ENCODE assay signal across 18 cellular contexts in the genomic region with DNA sequence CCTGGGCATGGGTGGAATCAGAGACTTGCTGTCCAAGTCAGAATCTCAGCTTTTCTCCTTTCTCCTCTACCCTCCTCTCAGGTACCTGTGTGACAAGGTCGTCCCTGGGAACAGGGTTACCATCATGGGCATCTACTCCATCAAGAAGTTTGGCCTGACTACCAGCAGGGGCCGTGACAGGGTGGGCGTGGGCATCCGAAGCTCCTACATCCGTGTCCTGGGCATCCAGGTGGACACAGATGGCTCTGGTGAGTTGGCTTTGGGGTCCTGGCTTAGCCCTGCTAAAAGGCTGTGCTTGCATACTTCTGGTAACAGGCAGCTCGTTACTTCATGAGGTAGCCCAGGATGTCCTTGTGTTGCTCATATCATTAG. TPM values are rescaled to one million over a fixed set of nuclear protein-coding genes. Genes with fewer than 3 reads are reported as not detected.
A peak's percentile ranks its signal among the peaks of the same experiment; 100 is the strongest.
DNase-seq lines count a peak whose midpoint lies in the region; ATAC-seq and TF ChIP-seq lines count a peak whose summit lies in the region.
"Had no signal": no experiment of that assay in that cellular context is flagged by ENCODE, and none has a peak within 500 bp of the region (broad histone marks: within the 10 kb centered on the region; RNA-seq: fewer than 3 reads in every experiment).

No MANE protein-coding gene starts in this region.

- peak; percentile 5 for ATAC-seq in GM21529 (IDR thresholded peaks at IDR 0.05; ENCODE audit: unreplicated experiment)
- ATAC-seq in activated CD8-positive, alpha-beta T cell treated with anti-CD3 and anti-CD28 coated beads, Interleukin-2, amount 10 ng/mL, durations not matched to agents 7 days and 5 days: no peak

- H3K4me3 Mint-ChIP-seq in activated CD8-positive, alpha-beta T cell treated with anti-CD3 and anti-CD28 coated beads, Interleukin-2, amount 10 ng/mL, durations not matched to agents 7 days and 5 days: no peak overlapping the region
- H3K4me3 Mint-ChIP-seq: activated naive CD8-positive, alpha-beta T cell treated with anti-CD3 and anti-CD28 coated beads, Interleukin-2, amount 10 ng/mL, durations not matched to agents 7 days and 5 days; activated T-cell treated with anti-CD3 and anti-CD28 coated beads, Interleukin-2, amount 50 U/mL, for 24 hours; endodermal cell; neural progenitor cell had no signal

- peak overlapping the region; percentile 12 for H3K4me3 ChIP-seq in GM06990 (replicated peaks; ENCODE audit: low read depth, low read length)
- H3K4me3 ChIP-seq in skeletal muscle tissue (ENCODE audit: low read length in 3 of 3): no peak overlapping the region
- H3K4me3 ChIP-seq in prostate gland: no peak overlapping the region
- H3K4me3 ChIP-seq: neural progenitor cell had no signal

- H3K9ac ChIP-seq in skeletal muscle tissue (ENCODE audit: low read depth in 1 of 3, low read length in 3 of 3): no peak overlapping the region
- H3K9ac ChIP-seq: neural progenitor cell had no signal

- peaks cover 35% of the 10 kb centered on the region for H3K4me1 Mint-ChIP-seq in activated CD8-positive, alpha-beta T cell treated with anti-CD3 and anti-CD28 coated beads, Interleukin-2, amount 10 ng/mL, durations not matched to agents 7 days and 5 days (ENCODE audit: low read depth)
- H3K4me1 Mint-ChIP-seq: endodermal cell, neural progenitor cell had no signal

- DNase-seq in GM06990 (ENCODE audit: extremely low read depth, insufficient read length): no peak
- DNase-seq in activated CD8-positive, alpha-beta T cell treated with anti-CD3 and anti-CD28 coated beads, Interleukin-2, amount 10 ng/mL, durations not matched to agents 7 days and 5 days: no peak
- DNase-seq in AML-193 (lab: John Stamatoyannopoulos, UW): no peak
- no peak for DNase-seq in stimulated activated naive CD4-positive, alpha-beta T cell (lab: John Stamatoyannopoulos, UW)
- DNase-seq in A172 (ENCODE audit: low spot score): no peak
- DNase-seq in prostate gland (ENCODE audit: low spot score): no peak
- DNase-seq: activated CD4-positive, alpha-beta T cell treated with anti-CD3 and anti-CD28 coated beads for 4 hours; activated naive CD8-positive, alpha-beta T cell treated with anti-CD3 and anti-CD28 coated beads, Interleukin-2, amount 10 ng/mL, durations not matched to agents 7 days and 5 days; activated T-cell treated with anti-CD3 and anti-CD28 coated beads, Interleukin-2, amount 50 U/mL, for 24 hours; BE2C; endodermal cell; MM.1S; NCI-H2081 treated with DMSO at 0.1 percent for 48 hours; NCI-H748 treated with DMSO at 0.1 percent for 48 hours; stimulated activated CD4-positive, alpha-beta T cell treated with anti-CD3 and anti-CD28 coated beads, Interleukin-4, amount 100 ng/mL, for 1 hour had no signal

- H3K9me3 Mint-ChIP-seq in activated CD8-positive, alpha-beta T cell treated with anti-CD3 and anti-CD28 coated beads, Interleukin-2, amount 10 ng/mL, durations not matched to agents 7 days and 5 days (ENCODE audit: insufficient read depth): no peaks in the 10 kb centered on the region
- H3K9me3 Mint-ChIP-seq: activated naive CD8-positive, alpha-beta T cell treated with anti-CD3 and anti-CD28 coated beads, Interleukin-2, amount 10 ng/mL, durations not matched to agents 7 days and 5 days; activated T-cell treated with anti-CD3 and anti-CD28 coated beads, Interleukin-2, amount 50 U/mL, for 24 hours; endodermal cell; neural progenitor cell had no signal

- H3K36me3 Mint-ChIP-seq in activated CD8-positive, alpha-beta T cell treated with anti-CD3 and anti-CD28 coated beads, Interleukin-2, amount 10 ng/mL, durations not matched to agents 7 days and 5 days (ENCODE audit: low read depth): peaks cover 78% of the 10 kb centered on the region

- intact Hi-C loops in prostate gland (cut with DNase I): no loop called here

- 87% methylated on average over 6 of the region's 6 CpGs for WGBS in prostate gland

- H3K27me3 ChIP-seq in GM06990 (replicated peaks; ENCODE audit: control insufficient read depth, insufficient read depth, low read length) (no peaks in the 10 kb centered on the region), skeletal muscle tissue (ENCODE audit: control insufficient read depth in 3 of 3, insufficient read depth in 3 of 3, low read length in 3 of 3) (no peaks in the 10 kb centered on the region), prostate gland (replicated peaks; ENCODE audit: insufficient read depth) (no peaks in the 10 kb centered on the region)
- H3K27me3 ChIP-seq: BE2C, neural progenitor cell had no signal

- H3K27ac ChIP-seq in skeletal muscle tissue (ENCODE audit: low read depth, low read length): peak overlapping the region; percentile 33
- H3K27ac ChIP-seq in prostate gland: no peak overlapping the region
- H3K27ac ChIP-seq: neural progenitor cell had no signal

- TF ChIP-seq POLR2A in prostate gland (IDR thresholded peaks at IDR 0.05): no peak

- peaks cover 47% of the 10 kb centered on the region for H3K36me3 ChIP-seq in GM06990 (ENCODE audit: control insufficient read depth, insufficient read depth, low read length)
- H3K36me3 ChIP-seq in skeletal muscle tissue (ENCODE audit: control insufficient read depth in 3 of 3, insufficient read depth in 3 of 3, low read length in 3 of 3): peaks cover 69 to 75% (median 74%) of the 10 kb centered on the region in 3 donors
- peaks cover 6 to 21% of the 10 kb centered on the region in 2 donors for H3K36me3 ChIP-seq in prostate gland
- H3K36me3 ChIP-seq: neural progenitor cell had no signal

- H3K9me3 ChIP-seq in skeletal muscle tissue (ENCODE audit: control insufficient read depth in 3 of 3, low read length in 3 of 3): no peaks in the 10 kb centered on the region
- no peaks in the 10 kb centered on the region for H3K9me3 ChIP-seq in prostate gland
- H3K9me3 ChIP-seq: BE2C had no signal

- CTCF ChIA-PET in activated CD8-positive, alpha-beta T cell treated with anti-CD3 and anti-CD28 coated beads, Interleukin-2, amount 10 ng/mL, durations not matched to agents 7 days and 5 days (lab: Charles Lee): interaction anchor here (1.7 kb wide), 1 partner anchor 59 kb away, joined by 7 read pairs; no protein-coding TSS in a partner anchor

- no peaks in the 10 kb centered on the region for H3K27me3 Mint-ChIP-seq in activated CD8-positive, alpha-beta T cell treated with anti-CD3 and anti-CD28 coated beads, Interleukin-2, amount 10 ng/mL, durations not matched to agents 7 days and 5 days (ENCODE audit: low read depth)
- H3K27me3 Mint-ChIP-seq: activated naive CD8-positive, alpha-beta T cell treated with anti-CD3 and anti-CD28 coated beads, Interleukin-2, amount 10 ng/mL, durations not matched to agents 7 days and 5 days; activated T-cell treated with anti-CD3 and anti-CD28 coated beads, Interleukin-2, amount 50 U/mL, for 24 hours had no signal

- TF ChIP-seq CTCF in GM06990 (IDR thresholded peaks at IDR 0.05; ENCODE audit: insufficient read depth, low read length, poor library complexity, severe bottlenecking): no peak
- TF ChIP-seq CTCF in prostate gland (IDR thresholded peaks at IDR 0.05): no peak

- H3K4me1 ChIP-seq in skeletal muscle tissue (ENCODE audit: control insufficient read depth in 3 of 3, insufficient read depth in 3 of 3, low read length in 3 of 3) (peaks cover 0 to 5% (median 4%) of the 10 kb centered on the region in 3 donors), prostate gland (replicated peaks) (no peaks in the 10 kb centered on the region)
- H3K4me1 ChIP-seq: BE2C, neural progenitor cell had no signal

- peak overlapping the region; percentile 46 for H3K27ac Mint-ChIP-seq in activated CD8-positive, alpha-beta T cell treated with anti-CD3 and anti-CD28 coated beads, Interleukin-2, amount 10 ng/mL, durations not matched to agents 7 days and 5 days
- H3K27ac Mint-ChIP-seq: neural progenitor cell had no signal

- POLR2A ChIA-PET in activated CD8-positive, alpha-beta T cell treated with anti-CD3 and anti-CD28 coated beads, Interleukin-2, amount 10 ng/mL, durations not matched to agents 7 days and 5 days (lab: Charles Lee): interaction anchor here (1.1 to 3.3 kb wide), 6 partner anchors 9 to 18 kb away, joined by 3 to 12 read pairs (median 4); no protein-coding TSS in a partner anchor

RNA-seq across cellular contexts. Expression of gene MCM5, which starts 10.7 kb away (rescaled TPM):
- 100 to 1,000 TPM; 275 to 287 TPM for total RNA-seq in activated CD8-positive, alpha-beta T cell treated with anti-CD3 and anti-CD28 coated beads, Interleukin-2, amount 10 ng/mL, durations not matched to agents 7 days and 5 days
- total RNA-seq in skeletal muscle tissue (25.1 TPM), prostate gland (10 to 100 TPM; 42.2 to 51.8 TPM)
- 87.7 and 165 TPM in 2 replicates for total RNA-seq in A172 (2014; rRNA removed; shearing (Covaris generic))

RNA-seq across cellular contexts. Expression of gene HMOX1, which starts 29.8 kb away (rescaled TPM):
- total RNA-seq in activated CD8-positive, alpha-beta T cell treated with anti-CD3 and anti-CD28 coated beads, Interleukin-2, amount 10 ng/mL, durations not matched to agents 7 days and 5 days: under 1 TPM; 0.34 to 0.68 TPM
- 14.6 TPM for total RNA-seq in skeletal muscle tissue
- total RNA-seq in A172 (2014; rRNA removed; shearing (Covaris generic)): 17.3 and 18.2 TPM in 2 replicates
- total RNA-seq in prostate gland: 10 to 100 TPM in 1 of 2 donors, 1 to 10 TPM in 1; 3.5 to 31.5 TPM
